Comparison of ENCODE assay signal across 21 cellular contexts in genomic region chrX:121121021-121121420, GRCh38.
DNase-seq lines count a peak whose midpoint lies in the region; FAIRE-seq and TF ChIP-seq lines count a peak whose summit lies in the region.
"Had no signal": no experiment of that assay in that cellular context is flagged by ENCODE, and none has a peak within 500 bp of the region (broad histone marks: within the 10 kb centered on the region; RNA-seq: fewer than 3 reads in every experiment).

No MANE protein-coding gene starts in this region.

- H3K36me3 Mint-ChIP-seq in astrocyte (ENCODE audit: low read depth, unreplicated experiment), result no peaks in the 10 kb centered on the region
- H3K36me3 Mint-ChIP-seq: CD4-positive, alpha-beta memory T cell had no signal

- no peak for TF ChIP-seq CTCF in astrocyte (IDR thresholded peaks at IDR 0.05; ENCODE audit: insufficient read depth, low read depth, low read length)
- TF ChIP-seq CTCF in kidney (IDR thresholded peaks at IDR 0.05; ENCODE audit: borderline replicate concordance, extremely low read depth, insufficient read depth), result no peak

- peak; percentile 14 for DNase-seq in M059J (ENCODE audit: low read depth)
- no peak for DNase-seq in astrocyte (ENCODE audit: low read depth)
- no peak for DNase-seq in kidney
- no peak for DNase-seq in T1000 (lab: John Stamatoyannopoulos, UW)
- DNase-seq in foreskin melanocyte, result no peak
- no peak for DNase-seq in kidney glomerular epithelial cell (lab: John Stamatoyannopoulos, UW)
- DNase-seq: 8988T; C1 segment of cervical spinal cord; Calu3; CD4-positive, alpha-beta memory T cell; COR-L47; DMS53; DMS79 treated with DMSO at 0.1 percent for 48 hours; GF-D8; GM23248; H7; HCEC 1CT had no signal

- H3K9me3 Mint-ChIP-seq in astrocyte (ENCODE audit: unreplicated experiment), result no peaks in the 10 kb centered on the region

- H3K9ac ChIP-seq in astrocyte (ENCODE audit: low read length) (no peak overlapping the region), kidney (ENCODE audit: low read length in 2 of 2) (no peak overlapping the region)
- H3K9ac ChIP-seq: GM23248 had no signal

- H2AFZ ChIP-seq in ACC112 (ENCODE audit: low read length, unreplicated experiment), result no peak overlapping the region
- no peak overlapping the region for H2AFZ ChIP-seq in astrocyte (ENCODE audit: low read depth, low read length)
- H2AFZ ChIP-seq: GM23248 had no signal

- FAIRE-seq in astrocyte (lab: Jason Lieb, UNC), result peak; percentile 43
- FAIRE-seq in kidney (lab: Jason Lieb, UNC), result peak; percentile 44
- FAIRE-seq: A549, GM12892, H1 had no signal

- H3K4me1 ChIP-seq in ACC112 (ENCODE audit: control insufficient read depth, insufficient read depth, low read length, unreplicated experiment) (peaks cover 10% of the 10 kb centered on the region), astrocyte (ENCODE audit: insufficient read depth, low read length) (no peaks in the 10 kb centered on the region), kidney (ENCODE audit: control insufficient read depth in 1 of 2, insufficient read depth in 1 of 2, low read depth in 1 of 2, low read length in 2 of 2) (no peaks in the 10 kb centered on the region)
- H3K4me1 ChIP-seq: A549 had no signal

- no peaks in the 10 kb centered on the region for H3K27me3 Mint-ChIP-seq in astrocyte (ENCODE audit: low read depth, unreplicated experiment)
- H3K27me3 Mint-ChIP-seq: CD4-positive, alpha-beta memory T cell had no signal

- no peaks in the 10 kb centered on the region for H3K36me3 ChIP-seq in ACC112 (ENCODE audit: insufficient read depth, low read length)
- H3K36me3 ChIP-seq in astrocyte (ENCODE audit: insufficient read depth, low read length), result no peaks in the 10 kb centered on the region
- no peaks in the 10 kb centered on the region for H3K36me3 ChIP-seq in kidney (ENCODE audit: control insufficient read depth in 1 of 2, insufficient read depth in 2 of 2, low read length in 2 of 2)

- no peak overlapping the region for H3K4me3 Mint-ChIP-seq in astrocyte (ENCODE audit: unreplicated experiment)
- H3K4me3 Mint-ChIP-seq: CD4-positive, alpha-beta memory T cell had no signal

- H3K27me3 ChIP-seq in ACC112 (ENCODE audit: insufficient read depth, low read length), result no peaks in the 10 kb centered on the region
- H3K27me3 ChIP-seq in astrocyte (ENCODE audit: insufficient read depth, low read length), result no peaks in the 10 kb centered on the region

- peaks cover 6% of the 10 kb centered on the region for H3K4me1 Mint-ChIP-seq in astrocyte (ENCODE audit: low read depth, unreplicated experiment)
- H3K4me1 Mint-ChIP-seq: CD4-positive, alpha-beta memory T cell had no signal

- H3K27ac ChIP-seq in ACC112 (ENCODE audit: low read depth, low read length) (peak overlapping the region; percentile 90), astrocyte (ENCODE audit: low read depth, low read length) (no peak overlapping the region), kidney (ENCODE audit: low read depth in 2 of 2, low read length in 2 of 2) (no peak overlapping the region)
- H3K27ac ChIP-seq: A549, GM23248 had no signal

- H4K20me1 ChIP-seq in astrocyte (ENCODE audit: insufficient read depth, low read length), result no peaks in the 10 kb centered on the region

- H3K4me2 ChIP-seq in astrocyte (ENCODE audit: low read length), result no peak overlapping the region
- H3K4me2 ChIP-seq: A549 had no signal

- no peak overlapping the region for H3K27ac Mint-ChIP-seq in astrocyte (ENCODE audit: unreplicated experiment)
- H3K27ac Mint-ChIP-seq: CD4-positive, alpha-beta memory T cell had no signal

- H3K9me3 ChIP-seq in astrocyte (ENCODE audit: insufficient read depth, low read depth, low read length) (no peaks in the 10 kb centered on the region), kidney (ENCODE audit: control insufficient read depth in 1 of 2, low read length in 2 of 2) (no peaks in the 10 kb centered on the region)
- H3K9me3 ChIP-seq: A549 had no signal

- intact Hi-C loops in kidney (cut with DNase I), result no loop called here

- H3K4me3 ChIP-seq in ACC112 (ENCODE audit: low read depth, low read length), result no peak overlapping the region
- H3K4me3 ChIP-seq in astrocyte (ENCODE audit: insufficient read depth, low read depth, low read length), result no peak overlapping the region
- no peak overlapping the region for H3K4me3 ChIP-seq in kidney (ENCODE audit: low read length in 2 of 2)
- H3K4me3 ChIP-seq: A549, GM23248 had no signal

- H3K79me2 ChIP-seq in ACC112 (ENCODE audit: control insufficient read depth, insufficient read depth, low read length, unreplicated experiment) (no peaks in the 10 kb centered on the region), astrocyte (ENCODE audit: insufficient read depth, low read length) (no peaks in the 10 kb centered on the region)
